ENCODE assay signal across 14 cellular contexts in the genomic region with DNA sequence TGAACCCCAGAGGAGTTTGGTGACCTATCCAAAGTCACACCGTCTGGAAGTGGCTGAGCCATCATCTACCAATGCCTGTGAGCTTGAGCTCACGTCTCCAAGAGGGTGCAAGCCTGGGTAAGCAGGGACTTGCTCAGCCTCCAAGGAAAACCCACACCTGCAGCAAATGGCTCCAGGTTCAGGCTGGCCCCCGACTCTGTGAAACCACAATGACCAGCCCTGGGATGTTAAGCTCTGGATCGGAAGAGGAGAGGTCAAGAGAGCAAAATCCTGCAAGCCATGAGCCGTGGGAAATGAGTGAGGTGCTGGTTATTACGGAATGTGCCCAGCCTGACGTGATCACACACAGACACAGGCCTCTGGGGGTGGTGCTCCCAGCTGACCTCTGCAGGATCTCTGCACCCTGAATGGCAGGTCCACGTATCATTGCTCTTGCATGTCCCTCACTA.
DNase-seq lines count a peak whose midpoint lies in the region; ATAC-seq and TF ChIP-seq lines count a peak whose summit lies in the region.
"Had no signal": no experiment of that assay in that cellular context is flagged by ENCODE, and none has a peak within 500 bp of the region (broad histone marks: within the 10 kb centered on the region; RNA-seq: fewer than 3 reads in every experiment).

No MANE protein-coding gene starts in this region.

- H3K9me3 Mint-ChIP-seq in nephron = peaks cover 6% of the 10 kb centered on the region

- CTCF ChIA-PET in HEK293T (lab: Yijun Ruan, JAX) = no interaction called here

- H3K4me1 ChIP-seq in left ventricle myocardium inferior (peaks cover 52% of the 10 kb centered on the region), aorta (ENCODE audit: control insufficient read depth in 1 of 2, insufficient read depth in 2 of 2, low read length in 2 of 2) (no peaks in the 10 kb centered on the region)

- DNase-seq in left ventricle myocardium inferior (peak; percentile 14), Right ventricle myocardium inferior (ENCODE audit: missing footprints) (no peak), epithelial cell of proximal tubule (ENCODE audit: low read depth) (peak; percentile 63), aorta (peak; percentile 36 to 53), globus pallidus (ENCODE audit: low spot score) (no peak), NCI-H524 (lab: John Stamatoyannopoulos, UW) (no peak), HEK293T (ENCODE audit: extremely low spot score) (no peak)
- DNase-seq: activated CD4-positive, alpha-beta T cell treated with anti-CD3 and anti-CD28 coated beads for 48 hours; MV-4-11; SHP77 had no signal

- H3K27ac Mint-ChIP-seq in nephron = peak overlapping the region in 1 of 3 experiments; percentile 65
- H3K27ac Mint-ChIP-seq: activated T-helper 1 cell treated with anti-CD3 and anti-CD28 coated beads, Interleukin-12 subunit alpha, Interleukin-12 subunit beta, Interleukin-2, Interleukin-4 antibody, amounts not matched to agents 30 ng/mL and 10 ng/mL and 1 ng/mL, durations not matched to agents 14 hours and 24 hours and 36 hours; T-helper 2 cell treated with Interferon-gamma antibody and Interleukin-4, amounts not matched to agents 5 μg/mL and 100 μg/mL, for 36 hours had no signal

- POLR2A ChIA-PET in HEK293T (lab: Yijun Ruan, JAX) = interaction anchor here (1.1 kb wide), 1 partner anchor 201 kb away, joined by 3 read pairs; no protein-coding TSS in a partner anchor

- peaks cover 12% of the 10 kb centered on the region for H3K27me3 Mint-ChIP-seq in nephron (ENCODE audit: low read depth)

- peaks cover 6% of the 10 kb centered on the region for H3K9me3 ChIP-seq in left ventricle myocardium inferior (replicated peaks)
- H3K9me3 ChIP-seq in aorta (ENCODE audit: control insufficient read depth, low read length) = no peaks in the 10 kb centered on the region
- H3K9me3 ChIP-seq: upper lobe of left lung had no signal

- peak overlapping the region in 2 of 3 experiments; percentile 19 to 44 for H3K4me3 Mint-ChIP-seq in nephron
- H3K4me3 Mint-ChIP-seq: activated T-helper 1 cell treated with anti-CD3 and anti-CD28 coated beads, Interleukin-12 subunit alpha, Interleukin-12 subunit beta, Interleukin-2, Interleukin-4 antibody, amounts not matched to agents 30 ng/mL and 10 ng/mL and 1 ng/mL, durations not matched to agents 14 hours and 24 hours and 36 hours had no signal

- TF ChIP-seq CTCF in left ventricle myocardium inferior (IDR thresholded peaks at IDR 0.05; ENCODE audit: borderline replicate concordance) (no peak), epithelial cell of proximal tubule (conservative IDR thresholded peaks at IDR 0.05; ENCODE audit: low read depth, low read length) (no peak), nephron (IDR thresholded peaks at IDR 0.05; ENCODE audit: unreplicated experiment in 3 of 3) (no peak)

- H3K36me3 ChIP-seq in left ventricle myocardium inferior (no peaks in the 10 kb centered on the region), aorta (ENCODE audit: control insufficient read depth in 1 of 2, insufficient read depth in 2 of 2, low read length in 1 of 2) (no peaks in the 10 kb centered on the region)
- H3K36me3 ChIP-seq: upper lobe of left lung had no signal

- intact Hi-C loops in left ventricle myocardium inferior (cut with micrococcal nuclease) (no loop called here), Right ventricle myocardium inferior (cut with DNase I) (loop anchor here (10.0 kb wide), 1 partner anchor 360 kb away; no protein-coding TSS in a partner anchor), aorta (cut with DNase I) (loop anchor here (5.0 kb wide), 1 partner anchor 138 kb away; no protein-coding TSS in a partner anchor)

- H3K27me3 ChIP-seq in left ventricle myocardium inferior (ENCODE audit: low read depth) = peaks cover 7% of the 10 kb centered on the region
- no peaks in the 10 kb centered on the region for H3K27me3 ChIP-seq in aorta (ENCODE audit: control insufficient read depth in 1 of 2, insufficient read depth in 2 of 2, low read length in 1 of 2)
- H3K27me3 ChIP-seq: upper lobe of left lung had no signal

- peaks cover 49% of the 10 kb centered on the region for H3K4me1 Mint-ChIP-seq in nephron

- WGBS in aorta, 2 donors = 75 to 77% methylated on average over 8 of the region's 8 CpGs

- H3K36me3 Mint-ChIP-seq in nephron (ENCODE audit: low read depth) = no peaks in the 10 kb centered on the region

- ATAC-seq in Right ventricle myocardium inferior (no peak), aorta (ENCODE audit: low FRiP score) (no peak)

- H3K27ac ChIP-seq in left ventricle myocardium inferior (replicated peaks) (peak overlapping the region; percentile 76), aorta (ENCODE audit: low read depth in 1 of 2, low read length in 2 of 2) (peak overlapping the region in 1 of 2 donors; percentile 49)

- H3K4me3 ChIP-seq in left ventricle myocardium inferior = no peak overlapping the region
- H3K4me3 ChIP-seq in epithelial cell of proximal tubule (ENCODE audit: low read depth, low read length) = no peak overlapping the region
- H3K4me3 ChIP-seq in aorta (ENCODE audit: low read length in 2 of 2) = no peak overlapping the region

TF ChIP-seq in HEK293T, 16 proteins besides CTCF, POLR2A, EP300 and RAD21:
- TF ChIP-seq SUZ12 (IDR thresholded peaks at IDR 0.05) (no peak), BHLHE40 (IDR thresholded peaks at IDR 0.05; ENCODE audit: borderline replicate concordance) (no peak)

Comparison
In these comparisons a context has a peak if more than half of its experiments do, and no peak if none do; other contexts are left out.
1. DNase-seq: peak in left ventricle myocardium inferior (single experiment), epithelial cell of proximal tubule (single experiment) and aorta (2 of 2); none in Right ventricle myocardium inferior (single experiment), globus pallidus (single experiment), NCI-H524 (0 of 2) and HEK293T (single experiment).